Comparison of ENCODE assay signal across 14 cellular contexts in the genomic region with DNA sequence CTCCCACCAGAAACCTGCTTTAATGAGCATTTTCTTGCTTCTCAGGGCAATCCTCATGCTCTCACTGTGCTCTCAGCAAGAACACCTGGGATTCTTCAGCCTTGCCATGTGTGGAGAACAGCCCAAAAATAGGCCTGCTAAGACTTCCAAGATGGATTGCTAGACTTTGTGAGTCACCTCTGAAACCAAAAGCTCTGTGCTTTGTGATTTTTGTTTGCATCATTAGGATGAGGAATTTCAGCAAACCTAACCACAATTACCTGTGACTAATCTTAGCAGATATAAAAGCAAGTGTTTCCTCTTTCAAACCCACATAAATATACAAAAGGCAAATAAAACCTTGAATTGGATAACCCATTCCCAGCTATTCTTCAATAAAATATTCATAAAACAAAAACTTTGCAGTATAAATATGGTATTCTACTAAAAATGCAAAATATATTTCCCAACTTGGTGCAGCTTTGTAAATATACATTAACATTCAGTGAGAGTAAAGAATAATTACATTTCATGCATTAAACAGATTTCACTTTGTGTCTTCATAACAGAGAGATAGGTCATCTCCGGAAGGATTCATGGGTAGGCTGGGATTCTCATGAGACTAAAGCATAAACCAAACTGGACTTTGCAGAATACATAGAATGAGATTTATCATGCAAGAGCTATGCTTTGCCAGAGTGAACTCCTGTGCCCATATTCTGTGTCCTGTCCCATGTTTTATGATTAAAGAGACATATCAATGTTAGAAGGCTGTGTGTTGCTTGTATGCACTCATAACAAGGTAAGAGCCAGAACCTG. TPM values are rescaled to one million over a fixed set of nuclear protein-coding genes. Genes with fewer than 3 reads are reported as not detected.
DNase-seq lines count a peak whose midpoint lies in the region; ATAC-seq and TF ChIP-seq lines count a peak whose summit lies in the region.
"Had no signal": no experiment of that assay in that cellular context is flagged by ENCODE, and none has a peak within 500 bp of the region (broad histone marks: within the 10 kb centered on the region; RNA-seq: fewer than 3 reads in every experiment).

No MANE protein-coding gene starts in this region.

- H3K27me3 ChIP-seq in AG04450 (ENCODE audit: control insufficient read depth, insufficient read depth, low read length) = no peaks in the 10 kb centered on the region
- no peaks in the 10 kb centered on the region for H3K27me3 ChIP-seq in gastrocnemius medialis
- H3K27me3 ChIP-seq: upper lobe of right lung had no signal

- CTCF ChIA-PET in AG04450 (lab: Charles Lee) (interaction anchor here (1.7 kb wide), 1 partner anchor 669 kb away, joined by 5 read pairs; no protein-coding TSS in a partner anchor), HEK293 (lab: Yijun Ruan, JAX) (interaction anchor here (0.5 to 2.0 kb wide), 6 partner anchors 9 to 1805 kb away, joined by 3 to 8 read pairs (median 4); no protein-coding TSS in a partner anchor)

- POLR2A ChIA-PET in AG04450 (lab: Yijun Ruan, JAX) = interaction anchor here (2.2 kb wide), 1 partner anchor 34 kb away, joined by 12 read pairs; the partner anchor contains the start of gene TPBG
- POLR2A ChIA-PET in HEK293 (lab: Yijun Ruan, JAX) = interaction anchor here (1.6 kb wide), 1 partner anchor 33 kb away, joined by 11 read pairs; the partner anchor contains the start of gene TPBG

- H3K4me3 ChIP-seq in AG04450 (ENCODE audit: low read depth, low read length) = no peak overlapping the region
- no peak overlapping the region for H3K4me3 ChIP-seq in HEK293 (ENCODE audit: low read depth, low read length)
- no peak overlapping the region for H3K4me3 ChIP-seq in gastrocnemius medialis
- H3K4me3 ChIP-seq: mucosa of descending colon, upper lobe of right lung had no signal

- in situ Hi-C loops in gastrocnemius medialis (cut with MboI; ENCODE audit: low sequenced_read_pairs in 4 of 4) = no loop called here

- H3K27ac ChIP-seq in AG04450 (ENCODE audit: low read depth, low read length) (peak overlapping the region; percentile 60), HEK293 (ENCODE audit: extremely low read depth, low read depth, low read length) (peak overlapping the region; percentile 53), gastrocnemius medialis (no peak overlapping the region)
- H3K27ac ChIP-seq: upper lobe of right lung had no signal

- H3K4me1 ChIP-seq in HEK293 (ENCODE audit: control insufficient read depth, insufficient read depth, low read length) (peaks cover 19% of the 10 kb centered on the region), gastrocnemius medialis (no peaks in the 10 kb centered on the region)
- H3K4me1 ChIP-seq: upper lobe of right lung had no signal

- peak; percentile 90 for DNase-seq in AG04450 (ENCODE audit: low read depth, low spot score)
- DNase-seq in fibroblast of the conjunctiva (ENCODE audit: low read depth) = peak; percentile 39
- DNase-seq in gastrocnemius medialis = no peak
- DNase-seq in GOT3 (lab: John Stamatoyannopoulos, UW) = no peak
- DNase-seq in cerebellum (ENCODE audit: low spot score) = no peak
- DNase-seq: activated T-cell treated with anti-CD3 and anti-CD28 coated beads, Interleukin-2, amount 50 U/mL, for 24 hours; CD4-positive, alpha-beta memory T cell; effector memory CD8-positive, alpha-beta T cell; mucosa of descending colon; stimulated activated CD4-positive, alpha-beta T cell treated with anti-CD3 and anti-CD28 coated beads, Interleukin-2, amount 100 ng/mL, for 48 hours; upper lobe of right lung had no signal

- no peak for TF ChIP-seq POLR2A in gastrocnemius medialis (IDR thresholded peaks at IDR 0.05)

- ATAC-seq in SK-N-SH treated with all-trans-retinoic acid at 6 μM for 48 hours = peak; percentile 81
- no peak for ATAC-seq in gastrocnemius medialis
- ATAC-seq in HG03045 (IDR thresholded peaks at IDR 0.05; ENCODE audit: unreplicated experiment) = no peak
- ATAC-seq: effector memory CD8-positive, alpha-beta T cell; mucosa of descending colon; upper lobe of right lung had no signal

- intact Hi-C loops in gastrocnemius medialis (cut with DNase I; ENCODE audit: low total_unique reads) = no loop called here

- H3K9me3 ChIP-seq in AG04450 (ENCODE audit: control insufficient read depth, insufficient read depth, low read length) = no peaks in the 10 kb centered on the region
- no peaks in the 10 kb centered on the region for H3K9me3 ChIP-seq in HEK293 (ENCODE audit: control insufficient read depth, insufficient read depth, low read depth, low read length)
- H3K9me3 ChIP-seq in gastrocnemius medialis = no peaks in the 10 kb centered on the region
- H3K9me3 ChIP-seq: mucosa of descending colon, upper lobe of right lung had no signal

- no peak for TF ChIP-seq CTCF in AG04450 (IDR thresholded peaks at IDR 0.05; ENCODE audit: low read depth, low read length)
- no peak for TF ChIP-seq CTCF in HEK293 (tag by site-specific recombination; IDR thresholded peaks at IDR 0.05)
- TF ChIP-seq CTCF in gastrocnemius medialis (IDR thresholded peaks at IDR 0.05 in 4 of 5, conservative IDR thresholded peaks at IDR 0.05 in 1 of 5) = no peak

- no peaks in the 10 kb centered on the region for H3K36me3 ChIP-seq in HEK293 (ENCODE audit: control insufficient read depth in 2 of 2, insufficient read depth in 1 of 2, low read length in 2 of 2)
- H3K36me3 ChIP-seq in gastrocnemius medialis = no peaks in the 10 kb centered on the region
- H3K36me3 ChIP-seq: upper lobe of right lung had no signal

TF ChIP-seq in HEK293, 187 proteins besides CTCF, POLR2A, EP300 and RAD21 (continues in another document):
- TF ChIP-seq OSR2 (tag by site-specific recombination; IDR thresholded peaks at IDR 0.05) (no peak), ZNF311 (tag by site-specific recombination; IDR thresholded peaks at IDR 0.05; ENCODE audit: borderline replicate concordance) (no peak), ZFHX2 (tag by site-specific recombination; conservative IDR thresholded peaks at IDR 0.05) (no peak), ZNF488 (tag by site-specific recombination; IDR thresholded peaks at IDR 0.05) (no peak), ZNF670 (tag by site-specific recombination; IDR thresholded peaks at IDR 0.05; ENCODE audit: low read depth) (no peak), ZNF704 (tag by site-specific recombination; IDR thresholded peaks at IDR 0.05) (no peak), ZNF560 (tag by site-specific recombination; IDR thresholded peaks at IDR 0.05; ENCODE audit: borderline replicate concordance) (no peak), ZNF501 (tag by site-specific recombination; IDR thresholded peaks at IDR 0.05) (no peak), ZNF654 (tag by site-specific recombination; IDR thresholded peaks at IDR 0.05; ENCODE audit: low read depth) (no peak), KLF9 (tag by site-specific recombination; IDR thresholded peaks at IDR 0.05; ENCODE audit: low read depth) (no peak)

TF ChIP-seq in SK-N-SH treated with all-trans-retinoic acid at 6 μM for 48 hours, 23 proteins besides CTCF, POLR2A, EP300 and RAD21:
- TF ChIP-seq, protein P1, sequence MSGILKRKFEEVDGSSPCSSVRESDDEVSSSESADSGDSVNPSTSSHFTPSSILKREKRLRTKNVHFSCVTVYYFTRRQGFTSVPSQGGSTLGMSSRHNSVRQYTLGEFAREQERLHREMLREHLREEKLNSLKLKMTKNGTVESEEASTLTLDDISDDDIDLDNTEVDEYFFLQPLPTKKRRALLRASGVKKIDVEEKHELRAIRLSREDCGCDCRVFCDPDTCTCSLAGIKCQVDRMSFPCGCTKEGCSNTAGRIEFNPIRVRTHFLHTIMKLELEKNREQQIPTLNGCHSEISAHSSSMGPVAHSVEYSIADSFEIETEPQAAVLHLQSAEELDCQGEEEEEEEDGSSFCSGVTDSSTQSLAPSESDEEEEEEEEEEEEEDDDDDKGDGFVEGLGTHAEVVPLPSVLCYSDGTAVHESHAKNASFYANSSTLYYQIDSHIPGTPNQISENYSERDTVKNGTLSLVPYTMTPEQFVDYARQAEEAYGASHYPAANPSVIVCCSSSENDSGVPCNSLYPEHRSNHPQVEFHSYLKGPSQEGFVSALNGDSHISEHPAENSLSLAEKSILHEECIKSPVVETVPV (CRISPR knock-in tag; IDR thresholded peaks at IDR 0.05) = no peak
- TF ChIP-seq ZC3H10 (CRISPR knock-in tag; IDR thresholded peaks at IDR 0.05) (peak; percentile 71; the same call in 1 of the 2 replicates), GLIS3 (CRISPR knock-in tag; IDR thresholded peaks at IDR 0.05) (no peak), TOX (CRISPR knock-in tag; IDR thresholded peaks at IDR 0.05; ENCODE audit: borderline replicate concordance) (peak; percentile 93; the same call in 1 of the 2 replicates), ISL1 (CRISPR knock-in tag; IDR thresholded peaks at IDR 0.05) (peak; percentile 61)

RNA-seq across cellular contexts. Expression of gene TPBG, which starts 33.5 kb away (rescaled TPM):
- 88.7 and 93.2 TPM in 2 replicates for polyA plus RNA-seq in AG04450 (2011; rRNA removed)
- 39.3 TPM in 2 replicates for polyA minus RNA-seq in AG04450 (2011; rRNA and poly(A)+ RNA removed)
- total RNA-seq in gastrocnemius medialis = 1 to 10 TPM; 2.5 to 6.4 (median 3.8) TPM
- total RNA-seq in cerebellum = 20.4 TPM

Comparison
In these comparisons a context has a peak if more than half of its experiments do, and no peak if none do; other contexts are left out.
1. DNase-seq: peak in AG04450 (single experiment) and fibroblast of the conjunctiva (single experiment); none in gastrocnemius medialis (0 of 2), GOT3 (single experiment) and cerebellum (single experiment).
2. H3K27ac ChIP-seq: peak in AG04450 (single experiment) and HEK293 (single experiment); none in gastrocnemius medialis (0 of 4).